In genomic region chr7:139829654-139830130, GRCh38 we compare ENCODE assay signal across 9 cellular contexts. TPM values are rescaled to one million over a fixed set of nuclear protein-coding genes. Genes with fewer than 3 reads are reported as not detected.
DNase-seq lines count a peak whose midpoint lies in the region; ATAC-seq and TF ChIP-seq lines count a peak whose summit lies in the region.
"Had no signal": no experiment of that assay in that cellular context is flagged by ENCODE, and none has a peak within 500 bp of the region (broad histone marks: within the 10 kb centered on the region; RNA-seq: fewer than 3 reads in every experiment).

No MANE protein-coding gene starts in this region.

- peaks cover 9% of the 10 kb centered on the region for H3K9me3 Mint-ChIP-seq in activated naive CD8-positive, alpha-beta T cell treated with anti-CD3 and anti-CD28 coated beads, Interleukin-2, amount 10 ng/mL, durations not matched to agents 7 days and 5 days
- peaks cover 27% of the 10 kb centered on the region for H3K9me3 Mint-ChIP-seq in nephron

- H3K9me3 ChIP-seq in vagina = no peaks in the 10 kb centered on the region

- in situ Hi-C loops in GM13976 (cut with MboI; ENCODE audit: low sequenced_read_pairs, unreplicated experiment) = no loop called here

- POLR2A ChIA-PET in activated naive CD8-positive, alpha-beta T cell treated with anti-CD3 and anti-CD28 coated beads, Interleukin-2, amount 10 ng/mL, durations not matched to agents 7 days and 5 days (lab: Charles Lee) = no interaction called here

- H3K4me3 ChIP-seq in GM08714 (ENCODE audit: low read length) = peak overlapping the region; percentile 54; the same call in 1 of the 2 replicates
- peak overlapping the region in 1 of 2 donors; percentile 15 for H3K4me3 ChIP-seq in vagina

- H3K27ac Mint-ChIP-seq in activated naive CD8-positive, alpha-beta T cell treated with anti-CD3 and anti-CD28 coated beads, Interleukin-2, amount 10 ng/mL, durations not matched to agents 7 days and 5 days = peak overlapping the region; percentile 51
- H3K27ac Mint-ChIP-seq in nephron = peak overlapping the region; percentile 97 to 98 (median 98)

- no peak for DNase-seq in activated naive CD8-positive, alpha-beta T cell treated with anti-CD3 and anti-CD28 coated beads, Interleukin-2, amount 10 ng/mL, durations not matched to agents 7 days and 5 days
- no peak for DNase-seq in activated CD4-positive, CD25-positive, alpha-beta regulatory T cell (lab: John Stamatoyannopoulos, UW)
- DNase-seq in vagina (ENCODE audit: extremely low spot score in 2 of 2) = no peak
- no peak for DNase-seq in GM13976 (ENCODE audit: low spot score)
- DNase-seq in left cardiac atrium = no peak
- DNase-seq: NCI-H226 had no signal

- H3K27ac ChIP-seq in vagina = no peak overlapping the region

- peak; percentile 32 for ATAC-seq in HG02588 (IDR thresholded peaks at IDR 0.05; ENCODE audit: unreplicated experiment)
- no peak for ATAC-seq in activated naive CD8-positive, alpha-beta T cell treated with anti-CD3 and anti-CD28 coated beads, Interleukin-2, amount 10 ng/mL, durations not matched to agents 7 days and 5 days (ENCODE audit: low read depth)
- no peak for ATAC-seq in left cardiac atrium

- H3K4me3 Mint-ChIP-seq in activated naive CD8-positive, alpha-beta T cell treated with anti-CD3 and anti-CD28 coated beads, Interleukin-2, amount 10 ng/mL, durations not matched to agents 7 days and 5 days = peak overlapping the region; percentile 39
- peak overlapping the region; percentile 3 to 53 (median 23) for H3K4me3 Mint-ChIP-seq in nephron

- no peaks in the 10 kb centered on the region for H3K27me3 ChIP-seq in vagina

- H3K4me1 ChIP-seq in vagina = no peaks in the 10 kb centered on the region

- H3K27me3 Mint-ChIP-seq in activated naive CD8-positive, alpha-beta T cell treated with anti-CD3 and anti-CD28 coated beads, Interleukin-2, amount 10 ng/mL, durations not matched to agents 7 days and 5 days = peaks cover 13% of the 10 kb centered on the region
- H3K27me3 Mint-ChIP-seq in nephron (ENCODE audit: low read depth) = peaks cover 3% of the 10 kb centered on the region

- TF ChIP-seq CTCF in nephron (IDR thresholded peaks at IDR 0.05; ENCODE audit: unreplicated experiment in 3 of 3) (no peak), vagina (IDR thresholded peaks at IDR 0.05) (no peak), GM13976 (IDR thresholded peaks at IDR 0.05; ENCODE audit: borderline replicate concordance, control extremely low read depth, extremely low read depth, insufficient read depth, missing control alignments) (no peak)

- peaks cover 18% of the 10 kb centered on the region for H3K4me1 Mint-ChIP-seq in activated naive CD8-positive, alpha-beta T cell treated with anti-CD3 and anti-CD28 coated beads, Interleukin-2, amount 10 ng/mL, durations not matched to agents 7 days and 5 days
- peaks cover 26% of the 10 kb centered on the region for H3K4me1 Mint-ChIP-seq in nephron

- peaks cover 4% of the 10 kb centered on the region for H3K36me3 Mint-ChIP-seq in activated naive CD8-positive, alpha-beta T cell treated with anti-CD3 and anti-CD28 coated beads, Interleukin-2, amount 10 ng/mL, durations not matched to agents 7 days and 5 days
- H3K36me3 Mint-ChIP-seq in nephron (ENCODE audit: low read depth) = peaks cover 30% of the 10 kb centered on the region

- H3K36me3 ChIP-seq in vagina = no peaks in the 10 kb centered on the region

- intact Hi-C loops in vagina (cut with DNase I) = no loop called here
- intact Hi-C loops in left cardiac atrium (cut with DNase I) = no loop called here

- no peak for TF ChIP-seq POLR2A in vagina (IDR thresholded peaks at IDR 0.05)

RNA-seq across cellular contexts. Expression of gene TBXAS1, which starts 0.6 kb away (rescaled TPM):
- 1 to 10 TPM; 2.1 to 3.0 TPM for total RNA-seq in activated naive CD8-positive, alpha-beta T cell treated with anti-CD3 and anti-CD28 coated beads, Interleukin-2, amount 10 ng/mL, durations not matched to agents 7 days and 5 days
- 18.4 TPM for total RNA-seq in vagina
- 10 to 100 TPM in 1 of 2 donors, 1 to 10 TPM in 1; 10.0 to 11.3 TPM for total RNA-seq in left cardiac atrium

RNA-seq across cellular contexts. Expression of gene HIPK2, which starts 51.9 kb away (rescaled TPM):
- total RNA-seq in activated naive CD8-positive, alpha-beta T cell treated with anti-CD3 and anti-CD28 coated beads, Interleukin-2, amount 10 ng/mL, durations not matched to agents 7 days and 5 days = 10 to 100 TPM; 18.4 to 19.5 TPM
- total RNA-seq in vagina = 21.9 TPM
- 100 to 1,000 TPM; 123 to 139 TPM for total RNA-seq in left cardiac atrium
